Comparison of ENCODE assay signal across 8 cellular contexts in genomic region chr22:39522567-39523300, GRCh38. TPM values are rescaled to one million over a fixed set of nuclear protein-coding genes. Genes with fewer than 3 reads are reported as not detected.
DNase-seq lines count a peak whose midpoint lies in the region; ATAC-seq and TF ChIP-seq lines count a peak whose summit lies in the region.

No MANE protein-coding gene starts in this region.

- peaks cover 28% of the 10 kb centered on the region for H4K20me1 ChIP-seq in MM.1S (ENCODE audit: insufficient read depth, low read length)

- H3K27ac Mint-ChIP-seq in activated T-helper 17 cell treated with anti-CD3 and anti-CD28 coated beads, Interleukin-2, amount 50 U/mL, for 72 hours, result peak overlapping the region; percentile 98

- peak overlapping the region; percentile 92 for H3K4me3 Mint-ChIP-seq in activated T-helper 17 cell treated with anti-CD3 and anti-CD28 coated beads, Interleukin-2, amount 50 U/mL, for 72 hours

- H3K4me1 ChIP-seq in MM.1S (ENCODE audit: low read length) (peaks cover 30% of the 10 kb centered on the region), left ventricle myocardium inferior (peaks cover 80% of the 10 kb centered on the region)

- no peak for TF ChIP-seq CTCF in MM.1S (IDR thresholded peaks at IDR 0.05; ENCODE audit: low read length)
- no peak for TF ChIP-seq CTCF in left ventricle myocardium inferior (IDR thresholded peaks at IDR 0.05; ENCODE audit: borderline replicate concordance)

- H3K9me3 Mint-ChIP-seq in activated T-helper 17 cell treated with anti-CD3 and anti-CD28 coated beads, Interleukin-2, amount 50 U/mL, for 72 hours, result no peaks in the 10 kb centered on the region

- H3K4me2 ChIP-seq in MM.1S (ENCODE audit: low read depth, low read length), result peak overlapping the region; percentile 34; the same call in 1 of the 2 replicates

- H3K27ac ChIP-seq in MM.1S (ENCODE audit: low read length) (no peak overlapping the region), left ventricle myocardium inferior (replicated peaks) (peak overlapping the region; percentile 99)

- H3K27me3 ChIP-seq in MM.1S (replicated peaks; ENCODE audit: insufficient read depth, low read length) (no peaks in the 10 kb centered on the region), left ventricle myocardium inferior (ENCODE audit: low read depth) (no peaks in the 10 kb centered on the region)

- H3K36me3 ChIP-seq in MM.1S (replicated peaks; ENCODE audit: insufficient read depth, low read length) (peaks cover 15% of the 10 kb centered on the region), left ventricle myocardium inferior (peaks cover 42% of the 10 kb centered on the region)

- H3K9me3 ChIP-seq in MM.1S (replicated peaks; ENCODE audit: insufficient read depth, low read length), result no peaks in the 10 kb centered on the region
- no peaks in the 10 kb centered on the region for H3K9me3 ChIP-seq in left ventricle myocardium inferior (replicated peaks)

- no peak for ATAC-seq in activated T-helper 17 cell treated with anti-CD3 and anti-CD28 coated beads, Interleukin-2, amount 50 U/mL, for 72 hours (replicated peaks)
- ATAC-seq in HG03175 (IDR thresholded peaks at IDR 0.05; ENCODE audit: unreplicated experiment), result no peak
- ATAC-seq in GM21381 (IDR thresholded peaks at IDR 0.05; ENCODE audit: unreplicated experiment), result no peak

- H3F3A ChIP-seq in MM.1S (ENCODE audit: insufficient read depth, low read length), result peaks cover 85% of the 10 kb centered on the region

- no peaks in the 10 kb centered on the region for H3K9me2 ChIP-seq in MM.1S (replicated peaks; ENCODE audit: insufficient read depth, low read length)

- peaks cover 67% of the 10 kb centered on the region for H3K79me2 ChIP-seq in MM.1S (ENCODE audit: low read length)

- H3K9ac ChIP-seq in MM.1S (ENCODE audit: low read length), result no peak overlapping the region

- DNase-seq in NCI-H1417 (lab: John Stamatoyannopoulos, UW) (peak in 2 of 3 experiments; percentile 41 to 45), NCI-H1417 treated with DMSO at 0.1 percent for 48 hours (lab: John Stamatoyannopoulos, UW) (no peak), MM.1S (no peak), left ventricle myocardium inferior (no peak), skeletal muscle cell (ENCODE audit: low read depth) (no peak)

- no peak overlapping the region for H3K4me3 ChIP-seq in MM.1S (ENCODE audit: low read length)
- H3K4me3 ChIP-seq in left ventricle myocardium inferior, result peak overlapping the region; percentile 92
- H3K4me3 ChIP-seq in skeletal muscle cell (ENCODE audit: low read depth, low read length), result peak overlapping the region; percentile 76

- intact Hi-C loops in left ventricle myocardium inferior (cut with micrococcal nuclease), result no loop called here

- peaks cover 35% of the 10 kb centered on the region for H3K4me1 Mint-ChIP-seq in activated T-helper 17 cell treated with anti-CD3 and anti-CD28 coated beads, Interleukin-2, amount 50 U/mL, for 72 hours

- no peaks in the 10 kb centered on the region for H3K27me3 Mint-ChIP-seq in activated T-helper 17 cell treated with anti-CD3 and anti-CD28 coated beads, Interleukin-2, amount 50 U/mL, for 72 hours

- peaks cover 76% of the 10 kb centered on the region for H3K36me3 Mint-ChIP-seq in activated T-helper 17 cell treated with anti-CD3 and anti-CD28 coated beads, Interleukin-2, amount 50 U/mL, for 72 hours (ENCODE audit: low read depth)

- no peak overlapping the region for H2AFZ ChIP-seq in MM.1S (ENCODE audit: low read length)

RNA-seq across cellular contexts. Expression of gene ATF4, which starts 2.4 kb away (rescaled TPM):
- total RNA-seq in activated T-helper 17 cell treated with anti-CD3 and anti-CD28 coated beads, Interleukin-2, amount 50 U/mL, for 72 hours, result 100 to 1,000 TPM; 338 to 432 TPM
- total RNA-seq in left ventricle myocardium inferior, result 193 TPM

RNA-seq across cellular contexts. Expression of gene RPS19BP1, which starts 9.8 kb away (rescaled TPM):
- 100 to 1,000 TPM in 1 of 2 donors, 10 to 100 TPM in 1; 61.3 to 102 TPM for total RNA-seq in activated T-helper 17 cell treated with anti-CD3 and anti-CD28 coated beads, Interleukin-2, amount 50 U/mL, for 72 hours
- total RNA-seq in left ventricle myocardium inferior, result 59.3 TPM

RNA-seq across cellular contexts. Expression of gene MIEF1, which starts 20.6 kb away (rescaled TPM):
- total RNA-seq in activated T-helper 17 cell treated with anti-CD3 and anti-CD28 coated beads, Interleukin-2, amount 50 U/mL, for 72 hours, result 10 to 100 TPM; 34.7 to 54.0 TPM
- total RNA-seq in left ventricle myocardium inferior, result 15.5 TPM

RNA-seq across cellular contexts. Expression of gene CACNA1I, which starts 47.8 kb away (rescaled TPM):
- total RNA-seq in activated T-helper 17 cell treated with anti-CD3 and anti-CD28 coated beads, Interleukin-2, amount 50 U/mL, for 72 hours, result 1 to 10 TPM in 1 of 2 donors, under 1 TPM in 1; 0.84 to 5.3 TPM
- 0.05 TPM for total RNA-seq in left ventricle myocardium inferior

Comparison
In these comparisons a context has a peak if more than half of its experiments do, and no peak if none do; other contexts are left out.
1. DNase-seq: peak in NCI-H1417 (2 of 3); none in NCI-H1417 treated with DMSO at 0.1 percent for 48 hours (single experiment), MM.1S (single experiment), left ventricle myocardium inferior (single experiment) and skeletal muscle cell (single experiment).